ENCODE assay signal across 9 cellular contexts in genomic region chr19:35931874-35932202, GRCh38. TPM values are rescaled to one million over a fixed set of nuclear protein-coding genes. Genes with fewer than 3 reads are reported as not detected.
DNase-seq lines count a peak whose midpoint lies in the region; ATAC-seq and TF ChIP-seq lines count a peak whose summit lies in the region.
"Had no signal": no experiment of that assay in that cellular context is flagged by ENCODE, and none has a peak within 500 bp of the region (broad histone marks: within the 10 kb centered on the region; RNA-seq: fewer than 3 reads in every experiment).

No MANE protein-coding gene starts in this region.

- H3K27ac Mint-ChIP-seq in activated naive CD4-positive, alpha-beta T cell treated with anti-CD3 and anti-CD28 coated beads, Interleukin-2, amount 50 U/mL, for 24 hours: no peak overlapping the region
- H3K27ac Mint-ChIP-seq in glutamatergic neuron (ENCODE audit: unreplicated experiment): peak overlapping the region; percentile 43

- H3K79me2 ChIP-seq in PC-3 (ENCODE audit: low read length): peaks cover 3% of the 10 kb centered on the region; the same call in 1 of the 2 replicates

- H3K4me2 ChIP-seq in PC-3 (ENCODE audit: low read length): peak overlapping the region; percentile 58

- peak overlapping the region; percentile 57 for H3K4me3 Mint-ChIP-seq in activated naive CD4-positive, alpha-beta T cell treated with anti-CD3 and anti-CD28 coated beads, Interleukin-2, amount 50 U/mL, for 24 hours
- H3K4me3 Mint-ChIP-seq in glutamatergic neuron (ENCODE audit: unreplicated experiment): peak overlapping the region; percentile 78

- H3K4me3 ChIP-seq in PC-3 (ENCODE audit: low read length): peak overlapping the region; percentile 12; the same call in 1 of the 2 replicates
- H3K4me3 ChIP-seq: lung had no signal

- no TSS peak for BruUV-seq in PC-3 (replicated peaks; lab: Mats Ljungman, UMichigan)

- no peaks in the 10 kb centered on the region for H3F3A ChIP-seq in PC-3 (ENCODE audit: low read length, unreplicated experiment)

- POLR2A ChIA-PET in PC-3 (lab: Charles Lee; ENCODE audit: unreplicated experiment): interaction anchor here (0.6 kb wide), 1 partner anchor 50 kb away, joined by 4 read pairs; no protein-coding TSS in a partner anchor

- intact Hi-C loops in PC-3 (cut with micrococcal nuclease): loop anchor here (1.0 to 10.0 kb wide), 5 partner anchors 33 to 217 kb away; partner anchors contain the start of genes KMT2B, LIN37, THAP8 and WDR62

- no peaks in the 10 kb centered on the region for H3K9me2 ChIP-seq in PC-3 (replicated peaks; ENCODE audit: low read length)

- TF ChIP-seq CTCF in PC-3 (conservative IDR thresholded peaks at IDR 0.05; ENCODE audit: low read depth, low read length) (no peak; the same call in 1 of the 2 replicates), glutamatergic neuron (IDR thresholded peaks at IDR 0.05; ENCODE audit: partially characterized antibody, unreplicated experiment) (peak; percentile 23)

- CTCF ChIA-PET in PC-3 (lab: Charles Lee): interaction anchor here (1.0 kb wide), 1 partner anchor 50 kb away, joined by 6 read pairs; no protein-coding TSS in a partner anchor

- no peaks in the 10 kb centered on the region for H3K27me3 ChIP-seq in PC-3 (ENCODE audit: low read length)

- H3K4me1 Mint-ChIP-seq in activated naive CD4-positive, alpha-beta T cell treated with anti-CD3 and anti-CD28 coated beads, Interleukin-2, amount 50 U/mL, for 24 hours: peaks cover 35% of the 10 kb centered on the region
- peaks cover 10% of the 10 kb centered on the region for H3K4me1 Mint-ChIP-seq in glutamatergic neuron (ENCODE audit: low read depth, unreplicated experiment)

- ATAC-seq in PC-3 (peak; percentile 1; the same call in 1 of the 2 replicates), HG02885 (IDR thresholded peaks at IDR 0.05; ENCODE audit: poor library complexity, unreplicated experiment) (no peak)

- H3K27me3 Mint-ChIP-seq in activated naive CD4-positive, alpha-beta T cell treated with anti-CD3 and anti-CD28 coated beads, Interleukin-2, amount 50 U/mL, for 24 hours: no peaks in the 10 kb centered on the region
- H3K27me3 Mint-ChIP-seq in glutamatergic neuron (ENCODE audit: unreplicated experiment): peaks cover 13% of the 10 kb centered on the region

- DNase-seq in activated naive CD4-positive, alpha-beta T cell treated with Interleukin-2 at 50 U/mL for 16 hours: no peak
- DNase-seq in PC-3 (no peak), glutamatergic neuron (no peak), substantia nigra (lab: John Stamatoyannopoulos, UW) (peak in 1 of 49 donors; percentile 51), activated gamma-delta T cell treated with Interleukin-2 at 50 U/mL for 16 hours (no peak), superior temporal gyrus (ENCODE audit: extremely low spot score) (no peak)

- H3K36me3 Mint-ChIP-seq in activated naive CD4-positive, alpha-beta T cell treated with anti-CD3 and anti-CD28 coated beads, Interleukin-2, amount 50 U/mL, for 24 hours: no peaks in the 10 kb centered on the region
- peaks cover 5% of the 10 kb centered on the region for H3K36me3 Mint-ChIP-seq in glutamatergic neuron (ENCODE audit: unreplicated experiment)

- H3K9me3 ChIP-seq in PC-3 (ENCODE audit: low read length): no peaks in the 10 kb centered on the region

- no peak overlapping the region for H3K27ac ChIP-seq in PC-3 (ENCODE audit: low read length)
- peak overlapping the region; percentile 66 for H3K27ac ChIP-seq in substantia nigra (ENCODE audit: low read depth, low read length, poor library complexity, severe bottlenecking)

- no peaks in the 10 kb centered on the region for H4K20me1 ChIP-seq in PC-3 (ENCODE audit: low read length)

- peak overlapping the region; percentile 77 for H2AFZ ChIP-seq in PC-3 (ENCODE audit: low read length)

- H3K36me3 ChIP-seq in PC-3 (ENCODE audit: low read depth, low read length): no peaks in the 10 kb centered on the region; the same call in 1 of the 2 replicates

- H3K9ac ChIP-seq in PC-3 (ENCODE audit: low read length): no peak overlapping the region

- H3K9me3 Mint-ChIP-seq in activated naive CD4-positive, alpha-beta T cell treated with anti-CD3 and anti-CD28 coated beads, Interleukin-2, amount 50 U/mL, for 24 hours: no peaks in the 10 kb centered on the region
- peaks cover 8% of the 10 kb centered on the region for H3K9me3 Mint-ChIP-seq in glutamatergic neuron (ENCODE audit: unreplicated experiment)

- H3K4me1 ChIP-seq in PC-3 (ENCODE audit: insufficient read depth, low read length): peaks cover 12% of the 10 kb centered on the region

RNA-seq across cellular contexts. Expression of gene LRFN3, which starts 4.3 kb away (rescaled TPM):
- total RNA-seq in PC-3 (2014; rRNA removed) (4.1 and 4.8 TPM in 2 replicates), glutamatergic neuron (ENCODE audit: unreplicated experiment) (40.6 TPM)

RNA-seq across cellular contexts. Expression of gene TYROBP, which starts 23.7 kb away (rescaled TPM):
- not detected in 2 replicates for total RNA-seq in PC-3 (2014; rRNA removed)
- total RNA-seq in glutamatergic neuron (ENCODE audit: unreplicated experiment): not detected

RNA-seq across cellular contexts. Expression of gene HCST, which starts 29.5 kb away (rescaled TPM):
- total RNA-seq in PC-3 (2014; rRNA removed) (not detected in 2 replicates), glutamatergic neuron (ENCODE audit: unreplicated experiment) (not detected)

RNA-seq across cellular contexts. Expression of gene NFKBID, which starts 31.5 kb away (rescaled TPM):
- 9.0 and 10.6 TPM in 2 replicates for total RNA-seq in PC-3 (2014; rRNA removed)
- total RNA-seq in glutamatergic neuron (ENCODE audit: unreplicated experiment): 7.6 TPM
